ENCODE assay signal across 12 cellular contexts in the genomic region with DNA sequence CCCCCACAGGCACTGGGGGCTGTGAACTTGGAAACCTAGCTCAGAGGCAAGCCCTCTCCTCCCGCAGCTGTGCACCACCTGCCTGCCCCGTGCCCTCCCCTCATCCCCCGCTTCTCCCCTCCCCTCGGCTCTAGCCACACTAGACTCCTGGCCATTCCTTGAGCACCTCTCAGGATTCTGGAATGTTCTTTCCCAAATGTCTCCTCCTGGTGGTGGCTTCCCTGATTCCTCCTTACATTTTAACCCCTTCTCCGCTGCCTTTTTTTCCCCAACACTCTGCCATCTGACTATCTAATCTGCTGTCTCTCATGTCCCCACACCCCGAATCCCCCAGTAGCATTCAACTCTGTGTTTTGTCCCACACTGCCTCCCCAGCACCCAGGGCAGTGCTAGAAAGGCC. TPM values are rescaled to one million over a fixed set of nuclear protein-coding genes. Genes with fewer than 3 reads are reported as not detected.
DNase-seq lines count a peak whose midpoint lies in the region; ATAC-seq and TF ChIP-seq lines count a peak whose summit lies in the region.
"Had no signal": no experiment of that assay in that cellular context is flagged by ENCODE, and none has a peak within 500 bp of the region (broad histone marks: within the 10 kb centered on the region; RNA-seq: fewer than 3 reads in every experiment).

No MANE protein-coding gene starts in this region.

- H3K36me3 ChIP-seq in DND-41 (ENCODE audit: insufficient read depth, low read length) (peaks cover 9% of the 10 kb centered on the region; the same call in 1 of the 2 replicates), mesendoderm (ENCODE audit: control insufficient read depth, insufficient read depth, low read length) (no peaks in the 10 kb centered on the region)
- H3K36me3 ChIP-seq: adrenal gland had no signal

- no peak overlapping the region for H2AFZ ChIP-seq in DND-41 (ENCODE audit: low read depth, low read length)

- no peaks in the 10 kb centered on the region for H3K79me2 ChIP-seq in DND-41 (ENCODE audit: insufficient read depth, low read length)
- no peaks in the 10 kb centered on the region for H3K79me2 ChIP-seq in mesendoderm (ENCODE audit: control insufficient read depth, insufficient read depth, low read length)

- H3K56ac ChIP-seq in mesendoderm (ENCODE audit: low read length), result no peak overlapping the region

- no peak overlapping the region for H4K5ac ChIP-seq in mesendoderm (ENCODE audit: low read length)

- H2BK120ac ChIP-seq in mesendoderm (ENCODE audit: low read depth, low read length), result no peak overlapping the region

- peak; percentile 6; the same call in 1 of the 2 replicates for TF ChIP-seq CTCF in AG09319 (IDR thresholded peaks at IDR 0.05; ENCODE audit: low read depth, low read length)
- peak; percentile 20 for TF ChIP-seq CTCF in DND-41 (IDR thresholded peaks at IDR 0.05; ENCODE audit: borderline replicate concordance, extremely low read depth, low read length, poor library complexity, severe bottlenecking)
- TF ChIP-seq CTCF in brain (conservative IDR thresholded peaks at IDR 0.05), result peak in 1 of 2 experiments; percentile 17

- H3K4me3 ChIP-seq in DND-41 (ENCODE audit: low read depth in 1 of 2, low read length in 2 of 2) (no peak overlapping the region; a peak in 1 of 4 replicates), mesendoderm (ENCODE audit: low read length) (no peak overlapping the region)
- H3K4me3 ChIP-seq: adrenal gland had no signal

- H3K27me3 Mint-ChIP-seq in brain, result no peaks in the 10 kb centered on the region

- H3K27ac ChIP-seq in DND-41 (ENCODE audit: low read length) (peak overlapping the region; percentile 99), mesendoderm (ENCODE audit: low read depth, low read length) (no peak overlapping the region)
- H3K27ac ChIP-seq: adrenal gland had no signal

- H3K4me1 ChIP-seq in DND-41 (ENCODE audit: insufficient read depth, low read length) (peaks cover 55% of the 10 kb centered on the region), mesendoderm (ENCODE audit: control insufficient read depth, low read depth, low read length) (peaks cover 6% of the 10 kb centered on the region)

- H2AK5ac ChIP-seq in mesendoderm (ENCODE audit: low read length), result no peak overlapping the region

- H3K4me2 ChIP-seq in DND-41 (ENCODE audit: insufficient read depth, low read length) (peak overlapping the region; percentile 76), mesendoderm (ENCODE audit: low read length) (no peak overlapping the region)

- DNase-seq in AG09319 (ENCODE audit: extremely low read depth, low read depth) (no peak), DND-41 (peak; percentile 66), mesendoderm (peak; percentile 78), NCI-H2081 (lab: John Stamatoyannopoulos, UW) (no peak), NCI-H446 treated with DMSO at 0.1 percent for 48 hours (lab: John Stamatoyannopoulos, UW) (no peak), 8988T (no peak)
- no peak for DNase-seq in stimulated activated naive CD4-positive, alpha-beta T cell treated with Interleukin-2 at 50 U/mL for 16 hours (lab: John Stamatoyannopoulos, UW)
- DNase-seq: adrenal gland; RPMI8226; stimulated activated CD4-positive, alpha-beta T cell treated with anti-CD3 and anti-CD28 coated beads, Interleukin-2, amount 100 ng/mL, for 48 hours had no signal

- no peak overlapping the region for H3K23ac ChIP-seq in mesendoderm (ENCODE audit: low read length)

- no peak overlapping the region for H3K18ac ChIP-seq in mesendoderm (ENCODE audit: low read length)

- H3K9me3 ChIP-seq in DND-41 (ENCODE audit: insufficient read depth, low read length, severe bottlenecking), result no peaks in the 10 kb centered on the region
- H3K9me3 ChIP-seq: adrenal gland had no signal

- H3K36me3 Mint-ChIP-seq in brain, result no peaks in the 10 kb centered on the region
- H3K36me3 Mint-ChIP-seq: mesothelial cell of epicardium had no signal

- no peak overlapping the region for H4K8ac ChIP-seq in mesendoderm (ENCODE audit: low read depth, low read length)

- H3K27ac Mint-ChIP-seq in brain, result peak overlapping the region in 3 of 5 experiments; percentile 25 to 47 (median 33)
- H3K27ac Mint-ChIP-seq: mesothelial cell of epicardium had no signal

- H3K9ac ChIP-seq in DND-41 (ENCODE audit: low read depth, low read length) (peak overlapping the region; percentile 53), mesendoderm (ENCODE audit: low read length) (no peak overlapping the region)

- no peaks in the 10 kb centered on the region for H3K27me3 ChIP-seq in DND-41 (ENCODE audit: insufficient read depth, low read length, poor library complexity)
- H3K27me3 ChIP-seq in mesendoderm (ENCODE audit: insufficient read depth, low read length, poor library complexity), result no peaks in the 10 kb centered on the region
- H3K27me3 ChIP-seq: adrenal gland had no signal

- H3K79me1 ChIP-seq in mesendoderm (ENCODE audit: low read length), result no peaks in the 10 kb centered on the region

- H2BK15ac ChIP-seq in mesendoderm (replicated peaks; ENCODE audit: low read depth), result no peak overlapping the region

- H3K4me3 Mint-ChIP-seq in brain, result no peak overlapping the region
- H3K4me3 Mint-ChIP-seq: mesothelial cell of epicardium had no signal

- H3K9me3 Mint-ChIP-seq in brain, result no peaks in the 10 kb centered on the region
- H3K9me3 Mint-ChIP-seq: mesothelial cell of epicardium had no signal

- H2BK5ac ChIP-seq in mesendoderm (ENCODE audit: low read length), result no peak overlapping the region

- no peaks in the 10 kb centered on the region for H4K20me1 ChIP-seq in DND-41 (ENCODE audit: insufficient read depth, low read length)

- no CpG with 5 or more reads among the region's 6 CpGs for WGBS in mesendoderm (ENCODE audit: extremely low coverage, insufficient coverage, low lambda C conversion rate)

- peaks cover 35% of the 10 kb centered on the region for H3K4me1 Mint-ChIP-seq in brain

- ATAC-seq in DND-41 (ENCODE audit: insufficient read depth, low read depth), result no peak

- H3K4ac ChIP-seq in mesendoderm (ENCODE audit: low read depth, low read length), result no peak overlapping the region

RNA-seq across cellular contexts. Expression of gene NANOS3, which starts 6.7 kb away (rescaled TPM):
- polyA plus RNA-seq in brain (ENCODE audit: insufficient read depth, low read depth, low replicate concordance), result 14.6 TPM
- polyA plus RNA-seq in mesendoderm (2013, experiment 1 of 2), result 1.2 TPM
- polyA plus RNA-seq in mesendoderm (2013, experiment 2 of 2), result 0.85 TPM

RNA-seq across cellular contexts. Expression of gene BRME1, which starts 22.3 kb away (rescaled TPM):
- 19.0 TPM for polyA plus RNA-seq in brain (ENCODE audit: insufficient read depth, low read depth, low replicate concordance)
- polyA plus RNA-seq in mesendoderm (2013, experiment 1 of 2), result 2.2 TPM
- 1.8 TPM for polyA plus RNA-seq in mesendoderm (2013, experiment 2 of 2)

RNA-seq across cellular contexts. Expression of gene CC2D1A, which starts 22.3 kb away (rescaled TPM):
- 75.2 TPM for polyA plus RNA-seq in brain (ENCODE audit: insufficient read depth, low read depth, low replicate concordance)
- 12.2 TPM for polyA plus RNA-seq in mesendoderm (2013, experiment 1 of 2)
- 12.1 TPM for polyA plus RNA-seq in mesendoderm (2013, experiment 2 of 2)

RNA-seq across cellular contexts. Expression of gene PODNL1, which starts 54.6 kb away (rescaled TPM):
- 2.4 TPM for polyA plus RNA-seq in brain (ENCODE audit: insufficient read depth, low read depth, low replicate concordance)
- polyA plus RNA-seq in mesendoderm (2013, experiment 1 of 2), result 0.21 TPM
- polyA plus RNA-seq in mesendoderm (2013, experiment 2 of 2), result 0.25 TPM

Comparison
In these comparisons a context has a peak if more than half of its experiments do, and no peak if none do; other contexts are left out.
1. DNase-seq: peak in DND-41 (single experiment) and mesendoderm (single experiment); none in AG09319 (single experiment), NCI-H2081 (0 of 2), NCI-H446 treated with DMSO at 0.1 percent for 48 hours (single experiment), 8988T (single experiment) and stimulated activated naive CD4-positive, alpha-beta T cell treated with Interleukin-2 at 50 U/mL for 16 hours (single experiment).